Comparison of ENCODE assay signal across 16 cellular contexts in genomic region chr5:169970334-169970733, GRCh38. TPM values are rescaled to one million over a fixed set of nuclear protein-coding genes. Genes with fewer than 3 reads are reported as not detected.
DNase-seq lines count a peak whose midpoint lies in the region; ATAC-seq, FAIRE-seq and TF ChIP-seq lines count a peak whose summit lies in the region.
"Had no signal": no experiment of that assay in that cellular context is flagged by ENCODE, and none has a peak within 500 bp of the region (broad histone marks: within the 10 kb centered on the region; RNA-seq: fewer than 3 reads in every experiment).

No MANE protein-coding gene starts in this region.

- ATAC-seq in GM19351 (IDR thresholded peaks at IDR 0.05; ENCODE audit: unreplicated experiment), result peak; percentile 59
- peak; percentile 83 for ATAC-seq in HG02870 (IDR thresholded peaks at IDR 0.05; ENCODE audit: unreplicated experiment)
- no peak for ATAC-seq in GM18867 (IDR thresholded peaks at IDR 0.05; ENCODE audit: unreplicated experiment)

- no TSS peak for BruUV-seq in A673 (replicated peaks; lab: Mats Ljungman, UMichigan)

- H3K4me2 ChIP-seq in astrocyte (ENCODE audit: low read length), result peak overlapping the region; percentile 66

- no peaks in the 10 kb centered on the region for H3K27me3 Mint-ChIP-seq in astrocyte (ENCODE audit: low read depth, unreplicated experiment)

- H3K4me3 Mint-ChIP-seq in astrocyte (ENCODE audit: unreplicated experiment), result no peak overlapping the region

- peak overlapping the region; percentile 2 for H2AFZ ChIP-seq in astrocyte (ENCODE audit: low read depth, low read length)

- H3K9me3 ChIP-seq in A673 (ENCODE audit: low read depth, low read length, poor library complexity, severe bottlenecking) (no peaks in the 10 kb centered on the region), astrocyte (ENCODE audit: insufficient read depth, low read depth, low read length) (no peaks in the 10 kb centered on the region), small intestine (ENCODE audit: control insufficient read depth, low read depth) (no peaks in the 10 kb centered on the region)
- H3K9me3 ChIP-seq: tibial artery had no signal

- no peaks in the 10 kb centered on the region for H3K27me3 ChIP-seq in A673 (replicated peaks; ENCODE audit: insufficient read depth, low read depth, low read length, poor library complexity)
- H3K27me3 ChIP-seq in astrocyte (ENCODE audit: insufficient read depth, low read length), result no peaks in the 10 kb centered on the region
- H3K27me3 ChIP-seq in small intestine (ENCODE audit: control insufficient read depth in 2 of 2, insufficient read depth in 2 of 2, low read length in 2 of 2), result no peaks in the 10 kb centered on the region

- H3K79me2 ChIP-seq in astrocyte (ENCODE audit: insufficient read depth, low read length), result peaks cover 100% of the 10 kb centered on the region

- TF ChIP-seq POLR2A in erythroblast (IDR thresholded peaks at IDR 0.05; ENCODE audit: low read length), result no peak

- TF ChIP-seq CTCF in A673 (conservative IDR thresholded peaks at IDR 0.05; ENCODE audit: low read depth, low read length), result no peak
- TF ChIP-seq CTCF in astrocyte (IDR thresholded peaks at IDR 0.05; ENCODE audit: insufficient read depth, low read depth, low read length), result no peak

- intact Hi-C loops in A673 (cut with micrococcal nuclease; ENCODE audit: unreplicated experiment), result no loop called here

- H3K36me3 ChIP-seq in A673 (ENCODE audit: insufficient read depth, low read length, poor library complexity, severe bottlenecking), result no peaks in the 10 kb centered on the region
- H3K36me3 ChIP-seq in astrocyte (ENCODE audit: insufficient read depth, low read length), result peaks cover 5% of the 10 kb centered on the region
- H3K36me3 ChIP-seq in small intestine (ENCODE audit: control insufficient read depth in 2 of 2, insufficient read depth in 2 of 2, low read length in 2 of 2), result no peaks in the 10 kb centered on the region
- H3K36me3 ChIP-seq: tibial artery had no signal

- no peaks in the 10 kb centered on the region for H3K9me3 Mint-ChIP-seq in astrocyte (ENCODE audit: unreplicated experiment)
- H3K9me3 Mint-ChIP-seq: activated T-helper 2 cell treated with anti-CD3 and anti-CD28 coated beads, Interferon-gamma antibody, Interleukin-2, Interleukin-4, amounts not matched to agents 10 μg/mL and 5 μg/mL and 100 μg/mL, durations not matched to agents 14 hours and 24 hours and 36 hours had no signal

- H3K4me1 ChIP-seq in A673 (ENCODE audit: insufficient read depth, low read length, poor library complexity, severe bottlenecking), result peaks cover 25% of the 10 kb centered on the region
- peaks cover 31% of the 10 kb centered on the region for H3K4me1 ChIP-seq in astrocyte (ENCODE audit: insufficient read depth, low read length)
- no peaks in the 10 kb centered on the region for H3K4me1 ChIP-seq in small intestine (ENCODE audit: control insufficient read depth in 2 of 2, insufficient read depth in 1 of 2, low read depth in 1 of 2, low read length in 1 of 2)
- H3K4me1 ChIP-seq: tibial artery had no signal

- CTCF ChIA-PET in A673 (lab: Charles Lee), result no interaction called here

- POLR2A ChIA-PET in A673 (lab: Charles Lee; ENCODE audit: low non-redundant PET), result no interaction called here

- peak overlapping the region; percentile 58 for H3K9ac ChIP-seq in astrocyte (ENCODE audit: low read length)

- DNase-seq in A673 (ENCODE audit: low spot score) (no peak), astrocyte (ENCODE audit: low read depth) (no peak), small intestine (no peak), DMS 273 (lab: John Stamatoyannopoulos, UW; ENCODE audit: unreplicated experiment) (no peak), erythroblast (lab: John Stamatoyannopoulos, UW) (no peak)
- DNase-seq: activated CD4-positive, alpha-beta T cell treated with anti-CD3 and anti-CD28 coated beads, Interleukin-2, amount 50 U/mL, for 1 hour; effector CD4-positive, alpha-beta T cell; NCI-H1694 treated with DMSO at 0.1 percent for 48 hours; NCI-H524 treated with DMSO at 0.1 percent for 48 hours; tibial artery had no signal

- H3K27ac ChIP-seq in A673 (ENCODE audit: low read depth, low read length, poor library complexity, severe bottlenecking) (peak overlapping the region; percentile 71), astrocyte (ENCODE audit: low read depth, low read length) (peak overlapping the region; percentile 80), small intestine (ENCODE audit: low read depth in 1 of 2, low read length in 1 of 2) (no peak overlapping the region)
- H3K27ac ChIP-seq: tibial artery had no signal

- H3K4me3 ChIP-seq in A673 (ENCODE audit: low read depth, low read length, poor library complexity, severe bottlenecking), result no peak overlapping the region
- H3K4me3 ChIP-seq in astrocyte (ENCODE audit: insufficient read depth, low read depth, low read length), result no peak overlapping the region
- H3K4me3 ChIP-seq in small intestine (ENCODE audit: low read depth in 1 of 2, low read length in 2 of 2), result no peak overlapping the region
- H3K4me3 ChIP-seq: tibial artery had no signal

- peaks cover 16% of the 10 kb centered on the region for H3K4me1 Mint-ChIP-seq in astrocyte (ENCODE audit: low read depth, unreplicated experiment)

- FAIRE-seq in astrocyte (lab: Jason Lieb, UNC), result no peak
- FAIRE-seq in small intestine (lab: Jason Lieb, UNC), result no peak
- FAIRE-seq: islet of Langerhans had no signal

- H4K20me1 ChIP-seq in astrocyte (ENCODE audit: insufficient read depth, low read length), result peaks cover 12% of the 10 kb centered on the region

- peak overlapping the region; percentile 8 for H3K27ac Mint-ChIP-seq in astrocyte (ENCODE audit: unreplicated experiment)
- H3K27ac Mint-ChIP-seq: activated T-helper 2 cell treated with anti-CD3 and anti-CD28 coated beads, Interferon-gamma antibody, Interleukin-2, Interleukin-4, amounts not matched to agents 10 μg/mL and 5 μg/mL and 100 μg/mL, durations not matched to agents 14 hours and 24 hours and 36 hours had no signal

- H3K36me3 Mint-ChIP-seq in astrocyte (ENCODE audit: low read depth, unreplicated experiment), result no peaks in the 10 kb centered on the region

RNA-seq across cellular contexts. Expression of gene INSYN2B, which starts 10.0 kb away (rescaled TPM):
- total RNA-seq in A673 (2021), result 5.6 and 10.8 TPM in 2 replicates
- total RNA-seq in astrocyte, result 0.10 and 0.36 TPM in 2 replicates
- polyA plus RNA-seq in small intestine, result under 1 TPM in 1 of 3 donors, not detected in 2; 0.01 TPM
- total RNA-seq: activated T-helper 2 cell treated with anti-CD3 and anti-CD28 coated beads, Interferon-gamma antibody, Interleukin-2, Interleukin-4, amounts not matched to agents 10 μg/mL and 5 μg/mL and 100 μg/mL, durations not matched to agents 14 hours and 24 hours and 36 hours; mononuclear cell had no signal

Comparison
In these comparisons a context has a peak if more than half of its experiments do, and no peak if none do; other contexts are left out.
1. H3K27ac ChIP-seq: peak in A673 (single experiment) and astrocyte (single experiment); none in small intestine (0 of 2).